In genomic region chr1:26848499-26848898, GRCh38 we compare ENCODE assay signal across 2 cellular contexts.
TF ChIP-seq lines count a peak whose summit lies in the region.

No MANE protein-coding gene starts in this region.

TF ChIP-seq in SK-N-SH, 30 proteins besides CTCF, POLR2A, EP300 and RAD21 (continued from another document):
- TF ChIP-seq PBX3 (IDR thresholded peaks at IDR 0.05) = no peak
- TF ChIP-seq FOSL2 (IDR thresholded peaks at IDR 0.05; ENCODE audit: borderline replicate concordance, low read depth) = no peak
- TF ChIP-seq JUND (IDR thresholded peaks at IDR 0.05) = no peak
- TF ChIP-seq RFX5 (IDR thresholded peaks at IDR 0.05; ENCODE audit: low read length) = no peak
- no peak for TF ChIP-seq SMC3 (IDR thresholded peaks at IDR 0.05; ENCODE audit: low read depth, low read length)
- no peak for TF ChIP-seq ZBTB33 (IDR thresholded peaks at IDR 0.05; ENCODE audit: borderline replicate concordance, low read depth)
- TF ChIP-seq REST (IDR thresholded peaks at IDR 0.05; ENCODE audit: low read depth, low read length) = no peak
- TF ChIP-seq RCOR1 (IDR thresholded peaks at IDR 0.05; ENCODE audit: low read length) = no peak
- TF ChIP-seq IRF3 (IDR thresholded peaks at IDR 0.05; ENCODE audit: low read depth, low read length) = no peak

TF ChIP-seq in SK-N-SH treated with all-trans-retinoic acid at 6 μM for 48 hours, 23 proteins besides CTCF, POLR2A, EP300 and RAD21:
- no peak for TF ChIP-seq POU6F1 (CRISPR knock-in tag; IDR thresholded peaks at IDR 0.05; ENCODE audit: borderline replicate concordance, low read depth)
- no peak for TF ChIP-seq CREB5 (CRISPR knock-in tag; IDR thresholded peaks at IDR 0.05; ENCODE audit: low read depth)
- no peak for TF ChIP-seq CSRNP3 (CRISPR knock-in tag; IDR thresholded peaks at IDR 0.05)
- TF ChIP-seq ZC3H10 (CRISPR knock-in tag; IDR thresholded peaks at IDR 0.05) = no peak
TF ChIP-seq in SK-N-SH treated with all-trans-retinoic acid at 6 μM for 48 hours: peak in this region for 0.
